ENCODE assay signal across 8 cellular contexts in genomic region chr1:182143825-182144661, GRCh38.
DNase-seq lines count a peak whose midpoint lies in the region; ATAC-seq and FAIRE-seq lines count a peak whose summit lies in the region.

No MANE protein-coding gene starts in this region.

- peaks cover 12 to 22% of the 10 kb centered on the region in 2 donors for H3K4me1 ChIP-seq in mucosa of rectum (ENCODE audit: control insufficient read depth in 2 of 2, insufficient read depth in 2 of 2, low read length in 2 of 2)
- no peaks in the 10 kb centered on the region for H3K4me1 ChIP-seq in aorta (ENCODE audit: control insufficient read depth in 1 of 2, insufficient read depth in 2 of 2, low read length in 2 of 2)

- 37 to 38% methylated on average over 8 of the region's 8 CpGs for WGBS in aorta, 2 donors

- H3K27ac ChIP-seq in mucosa of rectum (ENCODE audit: low read depth in 2 of 2, low read length in 2 of 2) (peak overlapping the region; percentile 83 to 87), aorta (ENCODE audit: low read depth in 1 of 2, low read length in 2 of 2) (peak overlapping the region; percentile 61 to 62)

- H3K9ac ChIP-seq in mucosa of rectum (ENCODE audit: low read depth in 1 of 2, low read length in 2 of 2), result peak overlapping the region in 1 of 2 donors; percentile 67

- DNase-seq in DMS 273 treated with DMSO at 0.1 percent for 48 hours (lab: John Stamatoyannopoulos, UW) (peak; percentile 7), NCI-H82 treated with DMSO at 0.1 percent for 48 hours (lab: John Stamatoyannopoulos, UW; ENCODE audit: unreplicated experiment) (peak; percentile 18), aorta (peak; percentile 81 to 90), NCI-H774 (lab: John Stamatoyannopoulos, UW) (no peak), iPS-NIHi11 (ENCODE audit: low spot score) (no peak)

- H3K36me3 ChIP-seq in mucosa of rectum (ENCODE audit: control insufficient read depth in 2 of 2, insufficient read depth in 2 of 2, low read length in 2 of 2) (no peaks in the 10 kb centered on the region), aorta (ENCODE audit: control insufficient read depth in 1 of 2, insufficient read depth in 2 of 2, low read length in 1 of 2) (no peaks in the 10 kb centered on the region)

- intact Hi-C loops in aorta (cut with DNase I), result loop anchor here (1.0 to 2.0 kb wide), 3 partner anchors 59 to 253 kb away; no protein-coding TSS in a partner anchor

- H3K9me3 ChIP-seq in mucosa of rectum (ENCODE audit: control insufficient read depth in 2 of 2, low read length in 2 of 2) (no peaks in the 10 kb centered on the region), aorta (ENCODE audit: control insufficient read depth, low read length) (no peaks in the 10 kb centered on the region)

- ATAC-seq in aorta (ENCODE audit: low FRiP score) (peak; percentile 84), HG03520 (IDR thresholded peaks at IDR 0.05; ENCODE audit: unreplicated experiment) (no peak)

- peak; percentile 90 for FAIRE-seq in endometrium (lab: Jason Lieb, UNC)

- H3K4me3 ChIP-seq in mucosa of rectum (ENCODE audit: low read length in 2 of 2), result no peak overlapping the region
- no peak overlapping the region for H3K4me3 ChIP-seq in aorta (ENCODE audit: low read length in 2 of 2)

- H3K27me3 ChIP-seq in mucosa of rectum (ENCODE audit: control insufficient read depth in 2 of 2, insufficient read depth in 2 of 2, low read length in 2 of 2) (no peaks in the 10 kb centered on the region), aorta (ENCODE audit: control insufficient read depth in 1 of 2, insufficient read depth in 2 of 2, low read length in 1 of 2) (peaks cover 0 to 3% of the 10 kb centered on the region in 2 donors)

Comparison
In these comparisons a context has a peak if more than half of its experiments do, and no peak if none do; other contexts are left out.
1. DNase-seq: peak in DMS 273 treated with DMSO at 0.1 percent for 48 hours (single experiment), NCI-H82 treated with DMSO at 0.1 percent for 48 hours (single experiment) and aorta (2 of 2); none in NCI-H774 (single experiment) and iPS-NIHi11 (single experiment).